Comparison of ENCODE assay signal across 29 cellular contexts in genomic region chr3:72698154-72698917, GRCh38.
DNase-seq lines count a peak whose midpoint lies in the region; ATAC-seq, FAIRE-seq and TF ChIP-seq lines count a peak whose summit lies in the region.
"Had no signal": no experiment of that assay in that cellular context is flagged by ENCODE, and none has a peak within 500 bp of the region (broad histone marks: within the 10 kb centered on the region; RNA-seq: fewer than 3 reads in every experiment).

No MANE protein-coding gene starts in this region.

- H3K4me3 ChIP-seq in H7 (ENCODE audit: insufficient read depth, low read depth, low read length) (no peak overlapping the region), NT2/D1 (ENCODE audit: insufficient read length, low read depth) (no peak overlapping the region), mesodermal cell (ENCODE audit: extremely low read depth, insufficient read depth, low read length, poor library complexity, severe bottlenecking) (no peak overlapping the region), kidney (ENCODE audit: low read length in 2 of 2) (no peak overlapping the region)
- H3K4me3 ChIP-seq: body of pancreas, esophagus muscularis mucosa, gastrocnemius medialis, Peyer's patch, psoas muscle, vagina had no signal

- no peaks in the 10 kb centered on the region for H3K36me3 Mint-ChIP-seq in endothelial cell (ENCODE audit: low read depth, unreplicated experiment)
- no peaks in the 10 kb centered on the region for H3K36me3 Mint-ChIP-seq in T-helper 2 cell treated with Interferon-gamma antibody and Interleukin-4, amounts not matched to agents 5 μg/mL and 100 μg/mL, for 36 hours (ENCODE audit: low read depth)
- H3K36me3 Mint-ChIP-seq: activated naive CD8-positive, alpha-beta T cell treated with anti-CD3 and anti-CD28 coated beads for 36 hours; stimulated activated naive B cell treated with anti-CD40 and anti-IgM and Interleukin-4, amounts not matched to agents 10 μg/mL and 1 μg/mL and 100 μg/mL, for 72 hours had no signal

- peaks cover 49% of the 10 kb centered on the region for H3K4me1 Mint-ChIP-seq in endothelial cell (ENCODE audit: unreplicated experiment)
- no peaks in the 10 kb centered on the region for H3K4me1 Mint-ChIP-seq in T-helper 2 cell treated with Interferon-gamma antibody and Interleukin-4, amounts not matched to agents 5 μg/mL and 100 μg/mL, for 36 hours (ENCODE audit: low read depth)
- H3K4me1 Mint-ChIP-seq: activated naive CD8-positive, alpha-beta T cell treated with anti-CD3 and anti-CD28 coated beads for 36 hours had no signal

- FAIRE-seq in D721Med (lab: Jason Lieb, UNC) (no peak), kidney (lab: Jason Lieb, UNC) (no peak)
- FAIRE-seq: small intestine had no signal

- no peaks in the 10 kb centered on the region for H3K27me3 Mint-ChIP-seq in endothelial cell (ENCODE audit: unreplicated experiment)
- H3K27me3 Mint-ChIP-seq in T-helper 2 cell treated with Interferon-gamma antibody and Interleukin-4, amounts not matched to agents 5 μg/mL and 100 μg/mL, for 36 hours (ENCODE audit: low read depth): peaks cover 6% of the 10 kb centered on the region
- H3K27me3 Mint-ChIP-seq: activated naive CD8-positive, alpha-beta T cell treated with anti-CD3 and anti-CD28 coated beads for 36 hours had no signal

- peak overlapping the region; percentile 75 for H3K27ac Mint-ChIP-seq in endothelial cell (ENCODE audit: unreplicated experiment)
- H3K27ac Mint-ChIP-seq in T-helper 2 cell treated with Interferon-gamma antibody and Interleukin-4, amounts not matched to agents 5 μg/mL and 100 μg/mL, for 36 hours: no peak overlapping the region
- H3K27ac Mint-ChIP-seq: activated naive CD8-positive, alpha-beta T cell treated with anti-CD3 and anti-CD28 coated beads for 36 hours; activated T-helper 2 cell treated with anti-CD3 and anti-CD28 coated beads, Interferon-gamma antibody, Interleukin-2, Interleukin-4, amounts not matched to agents 10 μg/mL and 5 μg/mL and 100 μg/mL, durations not matched to agents 14 hours and 24 hours and 36 hours; HFFc6; stimulated activated naive B cell treated with anti-CD40 and anti-IgM and Interleukin-4, amounts not matched to agents 10 μg/mL and 1 μg/mL and 100 μg/mL, for 72 hours had no signal

- H3K27me3 ChIP-seq in H7 (ENCODE audit: control insufficient read depth, insufficient read depth, low read length): no peaks in the 10 kb centered on the region
- H3K27me3 ChIP-seq in NT2/D1 (ENCODE audit: insufficient read depth, insufficient read length): no peaks in the 10 kb centered on the region
- H3K27me3 ChIP-seq: body of pancreas, esophagus muscularis mucosa, Peyer's patch, vagina had no signal

- intact Hi-C loops in kidney (cut with DNase I): no loop called here

- TF ChIP-seq CTCF in endothelial cell (IDR thresholded peaks at IDR 0.05; ENCODE audit: unreplicated experiment) (no peak), D721Med (IDR thresholded peaks at IDR 0.05; ENCODE audit: insufficient read depth, missing control alignments) (no peak), kidney (IDR thresholded peaks at IDR 0.05; ENCODE audit: borderline replicate concordance, extremely low read depth, insufficient read depth) (no peak)

- ATAC-seq in GM21515 (IDR thresholded peaks at IDR 0.05; ENCODE audit: unreplicated experiment): no peak
- ATAC-seq: body of pancreas; gastrocnemius medialis; left lobe of liver; psoas muscle; stimulated activated naive B cell treated with anti-CD40 and anti-IgM and Interleukin-4, amounts not matched to agents 10 μg/mL and 1 μg/mL and 100 μg/mL, for 72 hours had no signal

- DNase-seq in H7: peak; percentile 69
- peak; percentile 78 for DNase-seq in NT2/D1 (ENCODE audit: low read depth, low spot score)
- DNase-seq in endothelial cell (ENCODE audit: low spot score): no peak
- no peak for DNase-seq in D721Med (ENCODE audit: insufficient read length, low spot score)
- no peak for DNase-seq in T-helper 2 cell treated with Interferon-gamma antibody and Interleukin-4, amounts not matched to agents 5 μg/mL and 100 μg/mL, for 36 hours (ENCODE audit: low spot score)
- DNase-seq in kidney: no peak
- DNase-seq: activated CD4-positive, alpha-beta T cell treated with anti-CD3 and anti-CD28 coated beads, Interleukin-2, amount 50 U/mL, for 1 hour; activated CD8-positive, alpha-beta memory T cell treated with anti-CD3 and anti-CD28 coated beads, Interleukin-2, amount 50 U/mL, for 4 hours; activated naive CD8-positive, alpha-beta T cell treated with anti-CD3 and anti-CD28 coated beads for 36 hours; body of pancreas; DMS 273 treated with DMSO at 0.1 percent for 48 hours; effector CD8-positive, alpha-beta T cell; gastrocnemius medialis; GDM1; HFFc6; IMR-90; Peyer's patch; psoas muscle; small intestine; stimulated activated CD4-positive, alpha-beta T cell treated with anti-CD3 and anti-CD28 coated beads, Interleukin-2, amount 100 ng/mL, for 48 hours; stimulated activated naive B cell treated with anti-CD40 and anti-IgM and Interleukin-4, amounts not matched to agents 10 μg/mL and 1 μg/mL and 100 μg/mL, for 72 hours; WERI-Rb-1 had no signal

- 0 to 8% methylated on average over 2 of the region's 3 CpGs for WGBS in mesodermal cell (ENCODE audit: insufficient coverage in 2 of 2), 2 experiments

- H3K9ac ChIP-seq in NT2/D1 (ENCODE audit: insufficient read length, low read depth) (no peak overlapping the region), kidney (ENCODE audit: low read length in 2 of 2) (no peak overlapping the region)

- peaks cover 10% of the 10 kb centered on the region for H3K4me1 ChIP-seq in NT2/D1 (ENCODE audit: insufficient read depth, insufficient read length)
- peaks cover 31% of the 10 kb centered on the region for H3K4me1 ChIP-seq in mesodermal cell (ENCODE audit: control insufficient read depth, insufficient read depth, low read length, poor library complexity, severe bottlenecking)
- H3K4me1 ChIP-seq in kidney (ENCODE audit: control insufficient read depth in 1 of 2, insufficient read depth in 1 of 2, low read depth in 1 of 2, low read length in 2 of 2): no peaks in the 10 kb centered on the region
- H3K4me1 ChIP-seq: body of pancreas, gastrocnemius medialis, Peyer's patch, psoas muscle had no signal

- peak overlapping the region; percentile 0 for H3K4me3 Mint-ChIP-seq in endothelial cell (ENCODE audit: unreplicated experiment)
- H3K4me3 Mint-ChIP-seq in T-helper 2 cell treated with Interferon-gamma antibody and Interleukin-4, amounts not matched to agents 5 μg/mL and 100 μg/mL, for 36 hours: no peak overlapping the region
- H3K4me3 Mint-ChIP-seq: activated naive CD8-positive, alpha-beta T cell treated with anti-CD3 and anti-CD28 coated beads for 36 hours; HFFc6; stimulated activated naive B cell treated with anti-CD40 and anti-IgM and Interleukin-4, amounts not matched to agents 10 μg/mL and 1 μg/mL and 100 μg/mL, for 72 hours had no signal

- H3K36me3 ChIP-seq in H7 (replicated peaks; ENCODE audit: control insufficient read depth, insufficient read depth, low read length): no peaks in the 10 kb centered on the region
- H3K36me3 ChIP-seq in NT2/D1 (ENCODE audit: insufficient read depth, insufficient read length, low read length): no peaks in the 10 kb centered on the region
- no peaks in the 10 kb centered on the region for H3K36me3 ChIP-seq in mesodermal cell (ENCODE audit: control insufficient read depth, insufficient read depth, low read length)
- no peaks in the 10 kb centered on the region for H3K36me3 ChIP-seq in kidney (ENCODE audit: control insufficient read depth in 1 of 2, insufficient read depth in 2 of 2, low read length in 2 of 2)
- H3K36me3 ChIP-seq: esophagus muscularis mucosa, gastrocnemius medialis, Peyer's patch, vagina, WERI-Rb-1 had no signal

- H3K9me3 ChIP-seq in NT2/D1 (ENCODE audit: insufficient read depth, low read length) (no peaks in the 10 kb centered on the region), mesodermal cell (ENCODE audit: control insufficient read depth, low read length) (no peaks in the 10 kb centered on the region), kidney (ENCODE audit: control insufficient read depth in 1 of 2, low read length in 2 of 2) (no peaks in the 10 kb centered on the region)
- H3K9me3 ChIP-seq: body of pancreas, esophagus muscularis mucosa, gastrocnemius medialis, Peyer's patch, psoas muscle, vagina had no signal

- H3K9me3 Mint-ChIP-seq in endothelial cell (ENCODE audit: unreplicated experiment): no peaks in the 10 kb centered on the region
- no peaks in the 10 kb centered on the region for H3K9me3 Mint-ChIP-seq in T-helper 2 cell treated with Interferon-gamma antibody and Interleukin-4, amounts not matched to agents 5 μg/mL and 100 μg/mL, for 36 hours
- H3K9me3 Mint-ChIP-seq: activated naive CD8-positive, alpha-beta T cell treated with anti-CD3 and anti-CD28 coated beads for 36 hours; activated T-helper 2 cell treated with anti-CD3 and anti-CD28 coated beads, Interferon-gamma antibody, Interleukin-2, Interleukin-4, amounts not matched to agents 10 μg/mL and 5 μg/mL and 100 μg/mL, durations not matched to agents 14 hours and 24 hours and 36 hours; HFFc6; stimulated activated naive B cell treated with anti-CD40 and anti-IgM and Interleukin-4, amounts not matched to agents 10 μg/mL and 1 μg/mL and 100 μg/mL, for 72 hours had no signal

- H3K27ac ChIP-seq in mesodermal cell (ENCODE audit: low read depth, low read length, severe bottlenecking): peak overlapping the region; percentile 73
- no peak overlapping the region for H3K27ac ChIP-seq in kidney (ENCODE audit: low read depth in 2 of 2, low read length in 2 of 2)
- H3K27ac ChIP-seq: body of pancreas, C4-2B, esophagus muscularis mucosa, gastrocnemius medialis, Peyer's patch, psoas muscle, vagina, WERI-Rb-1 had no signal

Comparison
In these comparisons a context has a peak if more than half of its experiments do, and no peak if none do; other contexts are left out.
1. DNase-seq: peak in H7 (single experiment) and NT2/D1 (single experiment); none in endothelial cell (single experiment), D721Med (single experiment), T-helper 2 cell treated with Interferon-gamma antibody and Interleukin-4, amounts not matched to agents 5 μg/mL and 100 μg/mL, for 36 hours (single experiment) and kidney (single experiment).